8 cellular contexts compared by ENCODE assay signal in genomic region chr3:150146891-150147761, GRCh38.
A peak's percentile ranks its signal among the peaks of the same experiment; 100 is the strongest.
DNase-seq lines count a peak whose midpoint lies in the region; ATAC-seq and TF ChIP-seq lines count a peak whose summit lies in the region.

No MANE protein-coding gene starts in this region.

- no peaks in the 10 kb centered on the region for H3K9me3 Mint-ChIP-seq in activated T-cell treated with anti-CD3 and anti-CD28 coated beads, Interleukin-2, amount 50 U/mL, for 24 hours
- H3K9me3 Mint-ChIP-seq in CD8-positive, alpha-beta T cell, result no peaks in the 10 kb centered on the region

- H3K4me1 ChIP-seq in PC-9 (replicated peaks; ENCODE audit: insufficient read depth) (peaks cover 38% of the 10 kb centered on the region), foreskin keratinocyte (peaks cover 20% of the 10 kb centered on the region)
- no peaks in the 10 kb centered on the region for H3K4me1 ChIP-seq in CD8-positive, alpha-beta T cell (ENCODE audit: insufficient read depth, low read length)

- CTCF ChIA-PET in PC-9 (lab: Charles Lee), result no interaction called here
- CTCF ChIA-PET in CD8-positive, alpha-beta T cell (lab: Charles Lee), result no interaction called here

- peak; percentile 23 to 26 for DNase-seq in activated T-cell treated with anti-CD3 and anti-CD28 coated beads, Interleukin-2, amount 50 U/mL, for 48 hours
- DNase-seq in activated T-cell treated with anti-CD3 and anti-CD28 coated beads, Interleukin-2, amount 50 U/mL, for 24 hours, result no peak
- no peak for DNase-seq in PC-9
- DNase-seq in foreskin keratinocyte, result peak; percentile 62 to 86
- DNase-seq in stromal cell of bone marrow (ENCODE audit: low read depth), result peak; percentile 92
- no peak for DNase-seq in CD8-positive, alpha-beta T cell
- DNase-seq in AML-193 (lab: John Stamatoyannopoulos, UW), result no peak
- no peak for DNase-seq in HUDEP-2 (lab: John Stamatoyannopoulos, UW; ENCODE audit: unreplicated experiment in 76 of 76)

- H2AFZ ChIP-seq in PC-9, result peak overlapping the region; percentile 22; the same call in 1 of the 2 replicates

- H3K4me1 Mint-ChIP-seq in activated T-cell treated with anti-CD3 and anti-CD28 coated beads, Interleukin-2, amount 50 U/mL, for 24 hours (ENCODE audit: low read depth), result peaks cover 8% of the 10 kb centered on the region
- no peaks in the 10 kb centered on the region for H3K4me1 Mint-ChIP-seq in CD8-positive, alpha-beta T cell (ENCODE audit: low read depth)

- peak overlapping the region; percentile 36 for H3K4me2 ChIP-seq in PC-9

- H3K27me3 Mint-ChIP-seq in activated T-cell treated with anti-CD3 and anti-CD28 coated beads, Interleukin-2, amount 50 U/mL, for 24 hours, result peaks cover 34% of the 10 kb centered on the region
- H3K27me3 Mint-ChIP-seq in CD8-positive, alpha-beta T cell (ENCODE audit: low read depth), result peaks cover 11% of the 10 kb centered on the region

- H3K4me3 ChIP-seq in PC-9, result no peak overlapping the region
- no peak overlapping the region for H3K4me3 ChIP-seq in CD8-positive, alpha-beta T cell (ENCODE audit: low read depth, low read length)

- no peak overlapping the region for H3K4me3 Mint-ChIP-seq in activated T-cell treated with anti-CD3 and anti-CD28 coated beads, Interleukin-2, amount 50 U/mL, for 24 hours
- no peak overlapping the region for H3K4me3 Mint-ChIP-seq in CD8-positive, alpha-beta T cell

- intact Hi-C loops in PC-9 (cut with micrococcal nuclease; ENCODE audit: unreplicated experiment), result no loop called here
- intact Hi-C loops in CD8-positive, alpha-beta T cell (cut with DNase I, micrococcal nuclease), result no loop called here

- peak; percentile 90 for ATAC-seq in foreskin keratinocyte
- no peak for ATAC-seq in CD8-positive, alpha-beta T cell

- H3K9me2 ChIP-seq in PC-9 (ENCODE audit: insufficient read depth), result no peaks in the 10 kb centered on the region

- POLR2A ChIA-PET in PC-9 (lab: Charles Lee; ENCODE audit: unreplicated experiment), result interaction anchor here (0.6 to 0.7 kb wide), 2 partner anchors 17 to 177 kb away, joined by 3 to 10 read pairs; no protein-coding TSS in a partner anchor
- POLR2A ChIA-PET in CD8-positive, alpha-beta T cell (lab: Charles Lee), result no interaction called here

- no TSS peak for BruUV-seq in PC-9 (replicated peaks; lab: Mats Ljungman, UMichigan)

- no peaks in the 10 kb centered on the region for H3K9me3 ChIP-seq in PC-9 (ENCODE audit: insufficient read depth, low read depth)
- no peaks in the 10 kb centered on the region for H3K9me3 ChIP-seq in CD8-positive, alpha-beta T cell (ENCODE audit: low read length)

- no peaks in the 10 kb centered on the region for H3K36me3 Mint-ChIP-seq in activated T-cell treated with anti-CD3 and anti-CD28 coated beads, Interleukin-2, amount 50 U/mL, for 24 hours (ENCODE audit: low read depth)
- no peaks in the 10 kb centered on the region for H3K36me3 Mint-ChIP-seq in CD8-positive, alpha-beta T cell

- no peaks in the 10 kb centered on the region for H3K79me2 ChIP-seq in PC-9 (ENCODE audit: low read depth)

- H4K20me1 ChIP-seq in PC-9 (ENCODE audit: insufficient read depth), result no peaks in the 10 kb centered on the region

- H3F3A ChIP-seq in PC-9 (ENCODE audit: insufficient read depth, low read depth), result peaks cover 5% of the 10 kb centered on the region; the same call in 1 of the 2 replicates

- no peaks in the 10 kb centered on the region for H3K36me3 ChIP-seq in PC-9 (ENCODE audit: low read depth)
- no peaks in the 10 kb centered on the region for H3K36me3 ChIP-seq in CD8-positive, alpha-beta T cell (ENCODE audit: insufficient read depth, low read length)

- no peak overlapping the region for H3K27ac ChIP-seq in PC-9
- H3K27ac ChIP-seq in foreskin keratinocyte, result no peak overlapping the region
- no peak overlapping the region for H3K27ac ChIP-seq in CD8-positive, alpha-beta T cell (ENCODE audit: low read depth, low read length)

- TF ChIP-seq CTCF in PC-9 (conservative IDR thresholded peaks at IDR 0.05), result no peak
- TF ChIP-seq CTCF in foreskin keratinocyte (conservative IDR thresholded peaks at IDR 0.05), result no peak
- TF ChIP-seq CTCF in CD8-positive, alpha-beta T cell (IDR thresholded peaks at IDR 0.05), result no peak

- no peaks in the 10 kb centered on the region for H3K27me3 ChIP-seq in PC-9 (ENCODE audit: insufficient read depth, low read depth)
- no peaks in the 10 kb centered on the region for H3K27me3 ChIP-seq in foreskin keratinocyte
- no peaks in the 10 kb centered on the region for H3K27me3 ChIP-seq in CD8-positive, alpha-beta T cell (ENCODE audit: insufficient read depth, low read length)

- no peak overlapping the region for H3K27ac Mint-ChIP-seq in activated T-cell treated with anti-CD3 and anti-CD28 coated beads, Interleukin-2, amount 50 U/mL, for 24 hours
- no peak overlapping the region for H3K27ac Mint-ChIP-seq in CD8-positive, alpha-beta T cell

Comparison
In these comparisons a context has a peak if more than half of its experiments do, and no peak if none do; other contexts are left out.
1. DNase-seq: peak in activated T-cell treated with anti-CD3 and anti-CD28 coated beads, Interleukin-2, amount 50 U/mL, for 48 hours (2 of 2), foreskin keratinocyte (2 of 2) and stromal cell of bone marrow (single experiment); none in activated T-cell treated with anti-CD3 and anti-CD28 coated beads, Interleukin-2, amount 50 U/mL, for 24 hours (single experiment), PC-9 (0 of 2), CD8-positive, alpha-beta T cell (0 of 7), AML-193 (0 of 2) and HUDEP-2 (0 of 76).